ENCODE assay signal across 18 cellular contexts in the genomic region with DNA sequence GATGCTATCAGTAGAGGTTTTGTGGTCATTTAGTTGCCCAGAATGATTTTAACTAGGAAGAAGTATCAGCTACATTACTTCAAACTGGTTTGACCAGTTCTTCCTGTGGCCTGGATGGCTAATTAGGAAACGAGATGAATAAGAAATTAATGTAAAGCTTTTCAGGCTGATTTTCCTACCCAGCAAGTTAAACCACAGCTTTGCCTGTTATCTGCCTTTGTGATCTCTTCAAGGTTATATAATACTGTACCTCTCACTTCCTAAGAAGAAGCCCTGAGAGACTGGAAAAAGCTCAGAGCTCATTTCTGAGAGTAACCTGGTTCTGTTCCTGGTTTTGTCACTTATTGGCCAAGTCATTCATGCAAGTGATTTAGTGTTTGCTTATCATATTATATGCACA.
DNase-seq lines count a peak whose midpoint lies in the region; ATAC-seq, FAIRE-seq and TF ChIP-seq lines count a peak whose summit lies in the region.
"Had no signal": no experiment of that assay in that cellular context is flagged by ENCODE, and none has a peak within 500 bp of the region (broad histone marks: within the 10 kb centered on the region; RNA-seq: fewer than 3 reads in every experiment).

No MANE protein-coding gene starts in this region.

- no peaks in the 10 kb centered on the region for H3K9me2 ChIP-seq in PC-3 (replicated peaks; ENCODE audit: low read length)

- H3K4me3 Mint-ChIP-seq in Calu3 (ENCODE audit: low read depth, unreplicated experiment): no peak overlapping the region
- H3K4me3 Mint-ChIP-seq: dendritic cell treated with granulocyte-macrophage colony-stimulating factor and Interleukin-4, amounts not matched to agents 40 ng/mL and 50 ng/mL, for 4 days; IgD-negative memory B cell; stimulated activated naive CD8-positive, alpha-beta T cell treated with anti-CD3 and anti-CD28 coated beads, Interleukin-15, amount 100 ng/mL, for 72 hours had no signal

- H3K79me2 ChIP-seq in PC-3 (ENCODE audit: low read length): no peaks in the 10 kb centered on the region

- CTCF ChIA-PET in Calu3 (lab: Charles Lee): interaction anchor here (0.5 to 2.1 kb wide), 5 partner anchors 10 to 316 kb away, joined by 3 to 16 read pairs (median 9); no protein-coding TSS in a partner anchor
- CTCF ChIA-PET in PC-3 (lab: Charles Lee): interaction anchor here (0.6 to 1.6 kb wide), 2 partner anchors 13 to 87 kb away, joined by 3 to 9 read pairs; no protein-coding TSS in a partner anchor

- FAIRE-seq in kidney (lab: Jason Lieb, UNC): no peak
- FAIRE-seq: astrocyte had no signal

- H3K27me3 Mint-ChIP-seq in Calu3 (ENCODE audit: unreplicated experiment): no peaks in the 10 kb centered on the region
- H3K27me3 Mint-ChIP-seq: dendritic cell treated with granulocyte-macrophage colony-stimulating factor and Interleukin-4, amounts not matched to agents 40 ng/mL and 50 ng/mL, for 4 days; IgD-negative memory B cell; stimulated activated naive CD8-positive, alpha-beta T cell treated with anti-CD3 and anti-CD28 coated beads, Interleukin-15, amount 100 ng/mL, for 72 hours had no signal

- no peaks in the 10 kb centered on the region for H3K27me3 ChIP-seq in PC-3 (ENCODE audit: low read length)
- H3K27me3 ChIP-seq: neutrophil, SJSA1 had no signal

- H3F3A ChIP-seq in PC-3 (ENCODE audit: low read length, unreplicated experiment): peaks cover 6% of the 10 kb centered on the region

- DNase-seq in Calu3 (peak; percentile 66), LNCaP clone FGC (ENCODE audit: low read depth) (peak; percentile 92), PC-3 (peak; percentile 92), left kidney (ENCODE audit: low read depth, low spot score) (peak; percentile 74), T-helper 1 cell (no peak), kidney (no peak)
- DNase-seq in stimulated activated CD4-positive, alpha-beta T cell treated with anti-CD3 and anti-CD28 coated beads, Interleukin-4, amount 100 ng/mL, for 4 hours: no peak
- DNase-seq in stimulated activated naive CD4-positive, alpha-beta T cell (lab: John Stamatoyannopoulos, UW): no peak
- DNase-seq: activated CD8-positive, alpha-beta memory T cell treated with anti-CD3 and anti-CD28 coated beads for 24 hours; activated gamma-delta T cell treated with Interleukin-2 at 50 U/mL for 16 hours; NCI-H1436 treated with DMSO at 0.1 percent for 48 hours; stimulated activated naive CD8-positive, alpha-beta T cell treated with anti-CD3 and anti-CD28 coated beads, Interleukin-15, amount 100 ng/mL, for 72 hours had no signal

- POLR2A ChIA-PET in PC-3 (lab: Charles Lee; ENCODE audit: unreplicated experiment): interaction anchor here (0.6 kb wide), 1 partner anchor 13 kb away, joined by 4 read pairs; no protein-coding TSS in a partner anchor

- peaks cover 7% of the 10 kb centered on the region for H3K36me3 Mint-ChIP-seq in Calu3 (ENCODE audit: insufficient read depth, unreplicated experiment)
- H3K36me3 Mint-ChIP-seq: IgD-negative memory B cell had no signal

- H3K9ac ChIP-seq in PC-3 (ENCODE audit: low read length) (0 out of 2 replicates have a peak overlapping the region, but pooled peaks have one; percentile 1), kidney (ENCODE audit: low read length in 2 of 2) (no peak overlapping the region)
- H3K9ac ChIP-seq: GM23248 had no signal

- H2AFZ ChIP-seq in PC-3 (ENCODE audit: low read length): no peak overlapping the region
- H2AFZ ChIP-seq: GM23248 had no signal

- peak; percentile 61 for ATAC-seq in PC-3
- ATAC-seq: stimulated activated naive CD8-positive, alpha-beta T cell treated with anti-CD3 and anti-CD28 coated beads, Interleukin-15, amount 100 ng/mL, for 72 hours had no signal

- TF ChIP-seq CTCF in Calu3 (IDR thresholded peaks at IDR 0.05; ENCODE audit: unreplicated experiment): no peak
- TF ChIP-seq CTCF in LNCaP clone FGC (IDR thresholded peaks at IDR 0.05; ENCODE audit: control insufficient read depth, extremely low read depth, insufficient read depth): no peak
- TF ChIP-seq CTCF in PC-3 (conservative IDR thresholded peaks at IDR 0.05; ENCODE audit: low read depth, low read length): no peak
- no peak for TF ChIP-seq CTCF in kidney (IDR thresholded peaks at IDR 0.05; ENCODE audit: borderline replicate concordance, extremely low read depth, insufficient read depth)

- H3K4me1 Mint-ChIP-seq in Calu3 (ENCODE audit: low read depth, unreplicated experiment): peaks cover 75% of the 10 kb centered on the region
- H3K4me1 Mint-ChIP-seq: IgD-negative memory B cell; stimulated activated naive CD8-positive, alpha-beta T cell treated with anti-CD3 and anti-CD28 coated beads, Interleukin-15, amount 100 ng/mL, for 72 hours had no signal

- peak overlapping the region; percentile 71 for H3K27ac Mint-ChIP-seq in Calu3 (ENCODE audit: unreplicated experiment)
- H3K27ac Mint-ChIP-seq: dendritic cell treated with granulocyte-macrophage colony-stimulating factor and Interleukin-4, amounts not matched to agents 40 ng/mL and 50 ng/mL, for 4 days; IgD-negative memory B cell; stimulated activated naive CD8-positive, alpha-beta T cell treated with anti-CD3 and anti-CD28 coated beads, Interleukin-15, amount 100 ng/mL, for 72 hours had no signal

- no peaks in the 10 kb centered on the region for H3K36me3 ChIP-seq in PC-3 (ENCODE audit: low read depth, low read length)
- H3K36me3 ChIP-seq in kidney (ENCODE audit: control insufficient read depth in 1 of 2, insufficient read depth in 2 of 2, low read length in 2 of 2): no peaks in the 10 kb centered on the region
- H3K36me3 ChIP-seq: neutrophil, SJSA1 had no signal

- H3K27ac ChIP-seq in PC-3 (ENCODE audit: low read length) (peak overlapping the region; percentile 73), kidney (ENCODE audit: low read depth in 2 of 2, low read length in 2 of 2) (no peak overlapping the region)
- H3K27ac ChIP-seq: GM23248, neutrophil, SJSA1 had no signal

- no peaks in the 10 kb centered on the region for H4K20me1 ChIP-seq in PC-3 (ENCODE audit: low read length)

- H3K4me3 ChIP-seq in LNCaP clone FGC (ENCODE audit: low read depth, low read length): no peak overlapping the region
- H3K4me3 ChIP-seq in PC-3 (ENCODE audit: low read length): peak overlapping the region; percentile 8; the same call in 1 of the 2 replicates
- H3K4me3 ChIP-seq in kidney (ENCODE audit: low read length in 2 of 2): no peak overlapping the region
- H3K4me3 ChIP-seq: GM23248, SJSA1 had no signal

- H3K9me3 Mint-ChIP-seq in Calu3 (ENCODE audit: low read depth, unreplicated experiment): peaks cover 3% of the 10 kb centered on the region
- H3K9me3 Mint-ChIP-seq: dendritic cell treated with granulocyte-macrophage colony-stimulating factor and Interleukin-4, amounts not matched to agents 40 ng/mL and 50 ng/mL, for 4 days; IgD-negative memory B cell; stimulated activated naive CD8-positive, alpha-beta T cell treated with anti-CD3 and anti-CD28 coated beads, Interleukin-15, amount 100 ng/mL, for 72 hours had no signal

- H3K4me1 ChIP-seq in PC-3 (ENCODE audit: insufficient read depth, low read length) (peaks cover 48% of the 10 kb centered on the region), kidney (ENCODE audit: control insufficient read depth in 1 of 2, insufficient read depth in 1 of 2, low read depth in 1 of 2, low read length in 2 of 2) (no peaks in the 10 kb centered on the region)
- H3K4me1 ChIP-seq: SJSA1 had no signal

- peak overlapping the region; percentile 66 for H3K4me2 ChIP-seq in PC-3 (ENCODE audit: low read length)

- H3K9me3 ChIP-seq in PC-3 (ENCODE audit: low read length) (no peaks in the 10 kb centered on the region), kidney (ENCODE audit: control insufficient read depth in 1 of 2, low read length in 2 of 2) (no peaks in the 10 kb centered on the region)
- H3K9me3 ChIP-seq: neutrophil, SJSA1 had no signal

- intact Hi-C loops in Calu3 (cut with micrococcal nuclease; ENCODE audit: unreplicated experiment): loop anchor here (10.0 kb wide), 1 partner anchor 617 kb away; no protein-coding TSS in a partner anchor
- intact Hi-C loops in PC-3 (cut with micrococcal nuclease): loop anchor here (10.0 kb wide), 2 partner anchors 147 to 467 kb away; no protein-coding TSS in a partner anchor
- intact Hi-C loops in kidney (cut with DNase I): no loop called here

- BruUV-seq in Calu3 (replicated peaks; lab: Mats Ljungman, UMichigan): no TSS peak
- BruUV-seq in PC-3 (replicated peaks; lab: Mats Ljungman, UMichigan): no TSS peak

Comparison
In these comparisons a context has a peak if more than half of its experiments do, and no peak if none do; other contexts are left out.
1. DNase-seq: peak in Calu3 (single experiment), LNCaP clone FGC (single experiment), PC-3 (single experiment) and left kidney (single experiment); none in stimulated activated CD4-positive, alpha-beta T cell treated with anti-CD3 and anti-CD28 coated beads, Interleukin-4, amount 100 ng/mL, for 4 hours (0 of 2), T-helper 1 cell (0 of 5), stimulated activated naive CD4-positive, alpha-beta T cell (0 of 6) and kidney (single experiment).